9 cellular contexts compared by ENCODE assay signal in the genomic region with DNA sequence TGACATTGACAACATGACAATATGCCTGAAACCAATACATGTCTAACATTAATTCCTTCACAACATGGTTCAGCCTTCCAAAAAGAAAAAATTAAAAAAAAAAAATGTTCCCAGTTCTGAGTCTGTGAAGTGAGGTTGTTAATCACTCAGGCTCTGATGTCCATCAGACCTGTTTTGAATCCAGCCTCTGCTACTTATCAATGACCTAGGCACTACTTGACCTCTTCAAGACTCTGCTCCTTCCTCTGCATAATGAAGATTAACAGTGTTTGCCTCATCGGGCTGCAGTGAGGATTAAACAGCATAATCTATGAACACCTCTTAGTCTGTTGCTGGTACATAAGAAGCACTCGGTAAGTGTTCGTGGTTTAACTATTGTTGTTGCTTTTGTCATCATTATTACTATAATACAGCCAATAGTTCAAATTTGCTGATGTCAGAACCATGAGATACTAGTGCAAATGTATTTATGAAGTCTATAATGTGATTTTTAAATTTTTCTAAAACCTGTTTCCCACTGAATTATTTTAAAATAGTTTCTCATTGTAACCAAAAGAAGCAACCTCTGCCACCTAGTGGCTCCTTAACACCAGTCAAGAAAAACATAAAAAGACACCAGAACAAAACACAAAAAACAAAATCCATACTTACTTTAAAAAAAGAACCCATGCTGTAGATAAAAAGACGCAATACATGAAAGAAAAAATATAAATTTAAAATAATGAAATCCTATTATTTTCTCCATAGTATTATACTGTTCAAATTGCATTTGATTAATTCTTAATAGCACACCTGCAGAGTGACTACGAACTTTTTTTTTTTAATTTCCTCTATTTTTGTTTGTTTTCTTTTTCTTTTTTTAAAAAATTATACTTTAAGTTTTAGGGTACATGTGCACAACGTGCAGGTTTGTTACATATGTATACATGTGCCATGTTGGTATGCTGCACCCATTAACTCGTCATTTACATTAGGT. TPM values are rescaled to one million over a fixed set of nuclear protein-coding genes. Genes with fewer than 3 reads are reported as not detected.
DNase-seq lines count a peak whose midpoint lies in the region; ATAC-seq and TF ChIP-seq lines count a peak whose summit lies in the region.
"Had no signal": no experiment of that assay in that cellular context is flagged by ENCODE, and none has a peak within 500 bp of the region (broad histone marks: within the 10 kb centered on the region; RNA-seq: fewer than 3 reads in every experiment).

No MANE protein-coding gene starts in this region.

- H4K20me1 ChIP-seq in neural progenitor cell (ENCODE audit: low read depth), result no peaks in the 10 kb centered on the region

- peak overlapping the region; percentile 75 for H2AFZ ChIP-seq in neural progenitor cell (replicated peaks)

- H3K4me1 ChIP-seq in neural progenitor cell, result peaks cover 4% of the 10 kb centered on the region

- no peak overlapping the region for H3K9ac ChIP-seq in neural progenitor cell

- H3K36me3 Mint-ChIP-seq in chondrocyte (ENCODE audit: low read depth) (peaks cover 3% of the 10 kb centered on the region), neural progenitor cell (peaks cover 5% of the 10 kb centered on the region)

- no peak for ATAC-seq in GM18517 (IDR thresholded peaks at IDR 0.05; ENCODE audit: unreplicated experiment)

- no peaks in the 10 kb centered on the region for H3K27me3 Mint-ChIP-seq in chondrocyte (ENCODE audit: low read depth)
- H3K27me3 Mint-ChIP-seq in neural progenitor cell (ENCODE audit: insufficient read depth, low read depth), result peaks cover 2% of the 10 kb centered on the region
- H3K27me3 Mint-ChIP-seq: CD4-positive, CD25-positive, alpha-beta regulatory T cell had no signal

- H3K27ac Mint-ChIP-seq in chondrocyte (ENCODE audit: unreplicated experiment), result no peak overlapping the region
- no peak overlapping the region for H3K27ac Mint-ChIP-seq in neural progenitor cell
- H3K27ac Mint-ChIP-seq: CD4-positive, CD25-positive, alpha-beta regulatory T cell had no signal

- no peaks in the 10 kb centered on the region for H3K9me3 ChIP-seq in neural progenitor cell (ENCODE audit: low read depth)

- TF ChIP-seq CTCF in chondrocyte (IDR thresholded peaks at IDR 0.05) (peak; percentile 91), neural progenitor cell (IDR thresholded peaks at IDR 0.05) (peak; percentile 80)

- no peak overlapping the region for H3K4me2 ChIP-seq in neural progenitor cell

- no peak overlapping the region for H3K27ac ChIP-seq in neural progenitor cell

- peaks cover 5% of the 10 kb centered on the region for H3K9me3 Mint-ChIP-seq in chondrocyte (ENCODE audit: low read depth)
- peaks cover 11% of the 10 kb centered on the region for H3K9me3 Mint-ChIP-seq in neural progenitor cell

- no peaks in the 10 kb centered on the region for H3F3A ChIP-seq in neural progenitor cell (ENCODE audit: low read depth)

- H3K4me1 Mint-ChIP-seq in chondrocyte (ENCODE audit: low read depth) (peaks cover 15% of the 10 kb centered on the region), neural progenitor cell (no peaks in the 10 kb centered on the region)
- H3K4me1 Mint-ChIP-seq: CD4-positive, CD25-positive, alpha-beta regulatory T cell had no signal

- DNase-seq in NCI-H1417 (lab: John Stamatoyannopoulos, UW), result peak in 2 of 3 experiments; percentile 53 to 56
- no peak for DNase-seq in NCI-H1417 treated with DMSO at 0.1 percent for 48 hours (lab: John Stamatoyannopoulos, UW)
- peak; percentile 68 for DNase-seq in NCI-H2171 treated with DMSO at 0.1 percent for 48 hours (lab: John Stamatoyannopoulos, UW)
- no peak for DNase-seq in chondrocyte (ENCODE audit: low spot score)
- peak; percentile 50 for DNase-seq in neural progenitor cell (ENCODE audit: low spot score)
- DNase-seq in H4 (ENCODE audit: low spot score), result no peak
- no peak for DNase-seq in stimulated activated CD4-positive, alpha-beta T cell treated with anti-CD3 and anti-CD28 coated beads, Interleukin-15, amount 100 ng/mL, for 24 hours

- no peaks in the 10 kb centered on the region for H3K27me3 ChIP-seq in neural progenitor cell

- H3K4me3 Mint-ChIP-seq in chondrocyte (ENCODE audit: unreplicated experiment), result no peak overlapping the region
- no peak overlapping the region for H3K4me3 Mint-ChIP-seq in neural progenitor cell
- H3K4me3 Mint-ChIP-seq: CD4-positive, CD25-positive, alpha-beta regulatory T cell had no signal

- no peaks in the 10 kb centered on the region for H3K79me2 ChIP-seq in neural progenitor cell (ENCODE audit: low read depth)

- H3K36me3 ChIP-seq in neural progenitor cell, result no peaks in the 10 kb centered on the region

- no peak overlapping the region for H3K4me3 ChIP-seq in neural progenitor cell

RNA-seq across cellular contexts. Expression of gene TMX1, which starts 20.3 kb away (rescaled TPM):
- total RNA-seq in chondrocyte, result 34.1 to 39.7 TPM (median 35.4 TPM) in 3 replicates
- 75.6 and 96.4 TPM in 2 replicates for total RNA-seq in neural progenitor cell (ENCODE audit: low replicate concordance)
- total RNA-seq in H4 (2014; rRNA removed; shearing (Covaris generic)), result 67.0 and 88.1 TPM in 2 replicates

Comparison
In these comparisons a context has a peak if more than half of its experiments do, and no peak if none do; other contexts are left out.
1. DNase-seq: peak in NCI-H1417 (2 of 3), NCI-H2171 treated with DMSO at 0.1 percent for 48 hours (single experiment) and neural progenitor cell (single experiment); none in NCI-H1417 treated with DMSO at 0.1 percent for 48 hours (single experiment), chondrocyte (single experiment), H4 (single experiment) and stimulated activated CD4-positive, alpha-beta T cell treated with anti-CD3 and anti-CD28 coated beads, Interleukin-15, amount 100 ng/mL, for 24 hours (single experiment).